In the genomic region with DNA sequence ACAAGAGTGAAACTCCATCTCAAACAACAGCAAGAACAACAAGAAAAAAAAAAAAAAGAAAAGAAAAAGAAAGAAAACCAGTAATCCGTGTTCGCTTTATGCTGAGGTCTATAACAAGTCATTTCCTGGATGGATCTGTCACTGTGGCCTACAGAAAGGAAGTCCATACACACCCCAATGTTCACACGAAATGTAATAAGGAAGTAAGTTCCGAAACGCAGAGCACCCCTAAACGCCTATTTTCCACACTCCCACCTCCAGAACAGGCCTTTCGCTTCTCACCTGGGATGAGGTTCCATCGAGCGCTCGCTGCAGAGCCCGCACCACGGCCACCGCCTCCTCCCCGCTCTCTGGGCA, we compare ENCODE assay signal across 6 cellular contexts. TPM values are rescaled to one million over a fixed set of nuclear protein-coding genes. Genes with fewer than 3 reads are reported as not detected.
DNase-seq lines count a peak whose midpoint lies in the region; ATAC-seq and TF ChIP-seq lines count a peak whose summit lies in the region.

No MANE protein-coding gene starts in this region.

- peaks cover 2% of the 10 kb centered on the region for H3K9me3 ChIP-seq in CD4-positive, alpha-beta T cell (ENCODE audit: control insufficient read depth, low read length)
- peaks cover 5 to 8% of the 10 kb centered on the region in 2 donors for H3K9me3 ChIP-seq in breast epithelium
- H3K9me3 ChIP-seq in neural progenitor cell (ENCODE audit: low read depth), result no peaks in the 10 kb centered on the region

- H3K36me3 Mint-ChIP-seq in CD4-positive, alpha-beta T cell (ENCODE audit: low read depth), result peaks cover 51% of the 10 kb centered on the region
- peaks cover 20% of the 10 kb centered on the region for H3K36me3 Mint-ChIP-seq in neural progenitor cell

- H3K4me1 ChIP-seq in breast epithelium, result peaks cover 0 to 15% of the 10 kb centered on the region in 2 donors
- H3K4me1 ChIP-seq in neural progenitor cell, result peaks cover 12% of the 10 kb centered on the region

- peaks cover 38% of the 10 kb centered on the region for H3K4me1 Mint-ChIP-seq in CD4-positive, alpha-beta T cell (ENCODE audit: low read depth)
- H3K4me1 Mint-ChIP-seq in neural progenitor cell, result peaks cover 25% of the 10 kb centered on the region

- H3K9me3 Mint-ChIP-seq in CD4-positive, alpha-beta T cell, result no peaks in the 10 kb centered on the region
- peaks cover 4% of the 10 kb centered on the region for H3K9me3 Mint-ChIP-seq in neural progenitor cell

- no peaks in the 10 kb centered on the region for H3K27me3 Mint-ChIP-seq in CD4-positive, alpha-beta T cell
- no peaks in the 10 kb centered on the region for H3K27me3 Mint-ChIP-seq in neural progenitor cell (ENCODE audit: insufficient read depth, low read depth)

- ATAC-seq in CD4-positive, alpha-beta T cell (ENCODE audit: poor library complexity), result peak; percentile 54
- ATAC-seq in HG03354 (IDR thresholded peaks at IDR 0.05; ENCODE audit: poor library complexity, severe bottlenecking, unreplicated experiment) (peak; percentile 3), HG03442 (IDR thresholded peaks at IDR 0.05; ENCODE audit: unreplicated experiment) (no peak)

- peak overlapping the region; percentile 80 for H3K4me2 ChIP-seq in neural progenitor cell

- CTCF ChIA-PET in CD4-positive, alpha-beta T cell (lab: Charles Lee), result interaction anchor here (1.1 to 2.0 kb wide), 2 partner anchors 28 to 48 kb away, joined by 3 to 7 read pairs; no protein-coding TSS in a partner anchor

- no peaks in the 10 kb centered on the region for H3K27me3 ChIP-seq in CD4-positive, alpha-beta T cell (ENCODE audit: control insufficient read depth, insufficient read depth, low read length)
- H3K27me3 ChIP-seq in breast epithelium (no peaks in the 10 kb centered on the region), neural progenitor cell (no peaks in the 10 kb centered on the region)

- peaks cover 18% of the 10 kb centered on the region for H3F3A ChIP-seq in neural progenitor cell (ENCODE audit: low read depth)

- POLR2A ChIA-PET in CD4-positive, alpha-beta T cell (lab: Charles Lee), result interaction anchor here (0.7 to 4.5 kb wide), 27 partner anchors 8 to 929 kb away, joined by 3 to 99 read pairs (median 7); partner anchors contain the start of genes ARPC1A, ATP5MF, BUD31 and CPSF4

- intact Hi-C loops in CD4-positive, alpha-beta T cell (cut with DNase I, micrococcal nuclease), result loop anchor here (1.0 to 2.0 kb wide), 2 partner anchors 59 to 91 kb away; partner anchors contain the start of genes BUD31 (in 1 of the 2), PDAP1 (in 1 of the 2) and ZNF655 (in 1 of the 2)
- intact Hi-C loops in breast epithelium (cut with DNase I; ENCODE audit: low total_unique reads), result no loop called here

- peak overlapping the region; percentile 92 for H3K27ac Mint-ChIP-seq in CD4-positive, alpha-beta T cell
- H3K27ac Mint-ChIP-seq in neural progenitor cell, result peak overlapping the region; percentile 69

- TF ChIP-seq CTCF in CD4-positive, alpha-beta T cell (IDR thresholded peaks at IDR 0.05), result no peak
- TF ChIP-seq CTCF in breast epithelium (IDR thresholded peaks at IDR 0.05), result no peak
- no peak for TF ChIP-seq CTCF in neural progenitor cell (IDR thresholded peaks at IDR 0.05)

- H3K4me3 ChIP-seq in breast epithelium (peak overlapping the region; percentile 76 to 98 (median 87)), neural progenitor cell (peak overlapping the region; percentile 84)

- no peak for TF ChIP-seq POLR2A in breast epithelium (IDR thresholded peaks at IDR 0.05)

- peaks cover 55% of the 10 kb centered on the region for H3K79me2 ChIP-seq in neural progenitor cell (ENCODE audit: low read depth)

- peak overlapping the region; percentile 97 for H3K27ac ChIP-seq in CD4-positive, alpha-beta T cell (ENCODE audit: low read depth, low read length)
- H3K27ac ChIP-seq in breast epithelium (peak overlapping the region; percentile 96 to 98), neural progenitor cell (no peak overlapping the region)

- peaks cover 20% of the 10 kb centered on the region for H4K20me1 ChIP-seq in neural progenitor cell (ENCODE audit: low read depth)

- DNase-seq in CD4-positive, alpha-beta T cell, result no peak
- DNase-seq in breast epithelium (ENCODE audit: low spot score in 2 of 2) (no peak), neural progenitor cell (ENCODE audit: low spot score) (no peak), middle frontal gyrus (ENCODE audit: extremely low spot score, low spot score) (no peak)

- H3K36me3 ChIP-seq in breast epithelium (peaks cover 2% of the 10 kb centered on the region), neural progenitor cell (no peaks in the 10 kb centered on the region)

- H3K4me3 Mint-ChIP-seq in CD4-positive, alpha-beta T cell, result peak overlapping the region; percentile 97
- H3K4me3 Mint-ChIP-seq in neural progenitor cell, result peak overlapping the region; percentile 100

- no peak overlapping the region for H2AFZ ChIP-seq in neural progenitor cell (replicated peaks)

- H3K9ac ChIP-seq in neural progenitor cell, result peak overlapping the region; percentile 84

RNA-seq across cellular contexts. Expression of gene ZNF394, which starts 0.7 kb away (rescaled TPM):
- 100 to 1,000 TPM; 215 to 223 TPM for total RNA-seq in CD4-positive, alpha-beta T cell
- 10 to 100 TPM; 42.2 to 58.7 (median 58.3) TPM for total RNA-seq in breast epithelium
- total RNA-seq in neural progenitor cell (ENCODE audit: low replicate concordance), result 16.8 and 22.4 TPM in 2 replicates

RNA-seq across cellular contexts. Expression of gene ZKSCAN5, which starts 5.1 kb away (rescaled TPM):
- 1 to 10 TPM; 3.8 to 4.4 TPM for total RNA-seq in CD4-positive, alpha-beta T cell
- total RNA-seq in breast epithelium (10 to 100 TPM in 1 of 3 donors, 1 to 10 TPM in 2; 7.5 to 11.0 (median 8.0) TPM), neural progenitor cell (ENCODE audit: low replicate concordance) (19.6 and 23.3 TPM in 2 replicates)

RNA-seq across cellular contexts. Expression of gene ZNF789, which starts 26.6 kb away (rescaled TPM):
- 10 to 100 TPM; 11.5 to 13.5 TPM for total RNA-seq in CD4-positive, alpha-beta T cell
- total RNA-seq in breast epithelium, result 10 to 100 TPM in 1 of 3 donors, 1 to 10 TPM in 2; 4.6 to 12.3 (median 8.5) TPM
- total RNA-seq in neural progenitor cell (ENCODE audit: low replicate concordance), result 18.7 and 20.2 TPM in 2 replicates

RNA-seq across cellular contexts. Expression of gene ATP5MF, which starts 33.4 kb away (rescaled TPM):
- total RNA-seq in CD4-positive, alpha-beta T cell, result 10 to 100 TPM; 50.9 to 51.9 TPM
- total RNA-seq in breast epithelium, result 100 to 1,000 TPM; 741 to 814 (median 754) TPM
- 2,754 and 3,838 TPM in 2 replicates for total RNA-seq in neural progenitor cell (ENCODE audit: low replicate concordance)

RNA-seq across cellular contexts. Expression of gene FAM200A, which starts 52.6 kb away (rescaled TPM):
- 1 to 10 TPM; 1.5 to 1.8 TPM for total RNA-seq in CD4-positive, alpha-beta T cell
- total RNA-seq in breast epithelium (10 to 100 TPM in 1 of 3 donors, 1 to 10 TPM in 2; 2.6 to 10.2 (median 5.6) TPM), neural progenitor cell (ENCODE audit: low replicate concordance) (14.7 and 21.1 TPM in 2 replicates)
